Comparison of ENCODE assay signal across 1 cellular context in genomic region chr19:38899447-38900219, GRCh38.
TF ChIP-seq lines count a peak whose summit lies in the region.

A gene with protein sequence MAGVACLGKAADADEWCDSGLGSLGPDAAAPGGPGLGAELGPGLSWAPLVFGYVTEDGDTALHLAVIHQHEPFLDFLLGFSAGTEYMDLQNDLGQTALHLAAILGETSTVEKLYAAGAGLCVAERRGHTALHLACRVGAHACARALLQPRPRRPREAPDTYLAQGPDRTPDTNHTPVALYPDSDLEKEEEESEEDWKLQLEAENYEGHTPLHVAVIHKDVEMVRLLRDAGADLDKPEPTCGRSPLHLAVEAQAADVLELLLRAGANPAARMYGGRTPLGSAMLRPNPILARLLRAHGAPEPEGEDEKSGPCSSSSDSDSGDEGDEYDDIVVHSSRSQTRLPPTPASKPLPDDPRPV (plus strand): TSS chr19:38899969. CDS start chr19:38900033, 64 bp downstream.
TSS of gene SIRT2 (minus strand) at chr19:38899618. CDS start at chr19:38899521, 97 bp downstream.

TF ChIP-seq in K562, 482 proteins besides CTCF, POLR2A, EP300 and RAD21 (continued from another document and continues in another):
- TF ChIP-seq NRF1 (conservative IDR thresholded peaks at IDR 0.05 in 1 of 2, IDR thresholded peaks at IDR 0.05 in 1 of 2) (peak; percentile 72 to 79), THAP7 (CRISPR knock-in tag; IDR thresholded peaks at IDR 0.05) (no peak), MTA3 (IDR thresholded peaks at IDR 0.05; ENCODE audit: borderline replicate concordance) (peak; percentile 98), BRCA1 (IDR thresholded peaks at IDR 0.05) (no peak), BRCA1 (CRISPR knock-in tag; IDR thresholded peaks at IDR 0.05) (no peak), ZNF12 (CRISPR knock-in tag; IDR thresholded peaks at IDR 0.05) (no peak), SRF (CRISPR knock-in tag; IDR thresholded peaks at IDR 0.05) (peak in 1 of 2 experiments; percentile 84; a peak in 2 of 4 replicates), GABPB1 (CRISPR knock-in tag; IDR thresholded peaks at IDR 0.05) (peak; percentile 91), RCOR1 (IDR thresholded peaks at IDR 0.05; ENCODE audit: borderline replicate concordance in 1 of 2, low read depth in 2 of 2, low read length in 2 of 2) (no peak), ZNF121 (CRISPR knock-in tag; conservative IDR thresholded peaks at IDR 0.05) (no peak), CBFB (CRISPR knock-in tag; IDR thresholded peaks at IDR 0.05) (no peak), HOMEZ (CRISPR knock-in tag; IDR thresholded peaks at IDR 0.05) (no peak), ZNF589 (CRISPR knock-in tag; IDR thresholded peaks at IDR 0.05; ENCODE audit: low read depth) (no peak), ZNF512 (tag; IDR thresholded peaks at IDR 0.05) (no peak), MXI1 (IDR thresholded peaks at IDR 0.05; ENCODE audit: low read depth, low read length) (0 out of 2 replicates have a peak, but pooled peaks have one; percentile 22), JUND (IDR thresholded peaks at IDR 0.05; ENCODE audit: borderline replicate concordance, low read depth, low read length) (peak; percentile 57), JUND (tag; IDR thresholded peaks at IDR 0.05; ENCODE audit: borderline replicate concordance, low read depth, low read length) (peak; percentile 14; the same call in 1 of the 3 replicates), CCAR2 (IDR thresholded peaks at IDR 0.05; ENCODE audit: low read depth, low read length) (no peak), MAFF (IDR thresholded peaks at IDR 0.05; ENCODE audit: low read length) (peak; percentile 10; the same call in 1 of the 2 replicates), ZNF717 (CRISPR knock-in tag; IDR thresholded peaks at IDR 0.05) (no peak), TARDBP (IDR thresholded peaks at IDR 0.05) (peak; percentile 98), IFI16 (CRISPR knock-in tag; IDR thresholded peaks at IDR 0.05) (no peak), ZNF124 (CRISPR knock-in tag; IDR thresholded peaks at IDR 0.05) (no peak), FOXK2 (conservative IDR thresholded peaks at IDR 0.05 in 1 of 2, IDR thresholded peaks at IDR 0.05 in 1 of 2; ENCODE audit: low read depth in 2 of 2) (peak; percentile 83 to 86), ZFP1 (CRISPR knock-in tag; IDR thresholded peaks at IDR 0.05) (no peak), HLTF (IDR thresholded peaks at IDR 0.05) (no peak; the same call in 1 of the 2 replicates), SREBF2 (CRISPR knock-in tag; IDR thresholded peaks at IDR 0.05) (no peak), MTF1 (CRISPR knock-in tag; IDR thresholded peaks at IDR 0.05; ENCODE audit: borderline replicate concordance) (no peak), ZBTB43 (CRISPR knock-in tag; IDR thresholded peaks at IDR 0.05) (no peak), CREBBP (IDR thresholded peaks at IDR 0.05; ENCODE audit: low read depth, low read length) (no peak), MCM3 (IDR thresholded peaks at IDR 0.05) (no peak), MED1 (CRISPR knock-in tag; IDR thresholded peaks at IDR 0.05; ENCODE audit: borderline replicate concordance) (no peak), ZNF3 (CRISPR knock-in tag; IDR thresholded peaks at IDR 0.05) (no peak), IRF2 (CRISPR knock-in tag; IDR thresholded peaks at IDR 0.05) (no peak), NCOA1 (IDR thresholded peaks at IDR 0.05; ENCODE audit: low read depth) (peak; percentile 96), KHSRP (IDR thresholded peaks at IDR 0.05) (peak; percentile 86), NR4A1 (CRISPR knock-in tag; IDR thresholded peaks at IDR 0.05) (no peak), NR4A1 (tag; IDR thresholded peaks at IDR 0.05) (no peak), ZNF274 (IDR thresholded peaks at IDR 0.05; ENCODE audit: borderline replicate concordance, low read depth, low read length) (no peak), MAZ (CRISPR knock-in tag; conservative IDR thresholded peaks at IDR 0.05 in 1 of 2, IDR thresholded peaks at IDR 0.05 in 1 of 2) (peak; percentile 50 to 55; a peak in 3 of 4 replicates), TEAD4 (IDR thresholded peaks at IDR 0.05; ENCODE audit: low read length) (no peak), TEAD4 (CRISPR knock-in tag; IDR thresholded peaks at IDR 0.05; ENCODE audit: borderline replicate concordance) (no peak), E2F3 (CRISPR knock-in tag; IDR thresholded peaks at IDR 0.05) (no peak), TAF7 (tag; IDR thresholded peaks at IDR 0.05) (no peak), CHD2 (IDR thresholded peaks at IDR 0.05; ENCODE audit: low read depth, low read length) (peak; percentile 84), ZNF766 (CRISPR knock-in tag; conservative IDR thresholded peaks at IDR 0.05) (peak; percentile 80), DNMT1 (IDR thresholded peaks at IDR 0.05) (no peak), FOXA1 (IDR thresholded peaks at IDR 0.05; ENCODE audit: borderline replicate concordance) (no peak), MTA1 (IDR thresholded peaks at IDR 0.05; ENCODE audit: borderline replicate concordance) (peak; percentile 98), PPARD (CRISPR knock-in tag; IDR thresholded peaks at IDR 0.05) (no peak), NFYB (IDR thresholded peaks at IDR 0.05; ENCODE audit: extremely low read depth, insufficient read length) (peak; percentile 95), CSDE1 (IDR thresholded peaks at IDR 0.05) (peak in 1 of 2 experiments; percentile 77; a peak in 2 of 4 replicates), ZNF224 (CRISPR knock-in tag; IDR thresholded peaks at IDR 0.05) (no peak), EHMT2 (IDR thresholded peaks at IDR 0.05) (no peak), ZNF696 (CRISPR knock-in tag; conservative IDR thresholded peaks at IDR 0.05) (no peak), RBFOX2 (IDR thresholded peaks at IDR 0.05; ENCODE audit: low read depth, low read length) (peak; percentile 89), ETV1 (tag; conservative IDR thresholded peaks at IDR 0.05; ENCODE audit: low read depth) (no peak), KDM4B (IDR thresholded peaks at IDR 0.05; ENCODE audit: borderline replicate concordance in 2 of 2, low read depth in 1 of 2) (no peak; a peak in 1 of 4 replicates), DACH1 (IDR thresholded peaks at IDR 0.05; ENCODE audit: partially characterized antibody) (no peak), POU5F1 (IDR thresholded peaks at IDR 0.05; ENCODE audit: borderline replicate concordance, low read depth, low read length, partially characterized antibody) (peak; percentile 82), SIN3A (IDR thresholded peaks at IDR 0.05; ENCODE audit: borderline replicate concordance in 2 of 2, control insufficient read depth in 1 of 2, low read depth in 2 of 2, low read length in 2 of 2) (peak; percentile 58 to 82; a peak in 3 of 4 replicates), THRAP3 (IDR thresholded peaks at IDR 0.05; ENCODE audit: borderline replicate concordance) (no peak), NCOA4 (IDR thresholded peaks at IDR 0.05; ENCODE audit: partially characterized antibody) (no peak)
- TF ChIP-seq, protein P1, sequence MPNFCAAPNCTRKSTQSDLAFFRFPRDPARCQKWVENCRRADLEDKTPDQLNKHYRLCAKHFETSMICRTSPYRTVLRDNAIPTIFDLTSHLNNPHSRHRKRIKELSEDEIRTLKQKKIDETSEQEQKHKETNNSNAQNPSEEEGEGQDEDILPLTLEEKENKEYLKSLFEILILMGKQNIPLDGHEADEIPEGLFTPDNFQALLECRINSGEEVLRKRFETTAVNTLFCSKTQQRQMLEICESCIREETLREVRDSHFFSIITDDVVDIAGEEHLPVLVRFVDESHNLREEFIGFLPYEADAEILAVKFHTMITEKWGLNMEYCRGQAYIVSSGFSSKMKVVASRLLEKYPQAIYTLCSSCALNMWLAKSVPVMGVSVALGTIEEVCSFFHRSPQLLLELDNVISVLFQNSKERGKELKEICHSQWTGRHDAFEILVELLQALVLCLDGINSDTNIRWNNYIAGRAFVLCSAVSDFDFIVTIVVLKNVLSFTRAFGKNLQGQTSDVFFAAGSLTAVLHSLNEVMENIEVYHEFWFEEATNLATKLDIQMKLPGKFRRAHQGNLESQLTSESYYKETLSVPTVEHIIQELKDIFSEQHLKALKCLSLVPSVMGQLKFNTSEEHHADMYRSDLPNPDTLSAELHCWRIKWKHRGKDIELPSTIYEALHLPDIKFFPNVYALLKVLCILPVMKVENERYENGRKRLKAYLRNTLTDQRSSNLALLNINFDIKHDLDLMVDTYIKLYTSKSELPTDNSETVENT (CRISPR knock-in tag; IDR thresholded peaks at IDR 0.05), result peak; percentile 47; the same call in 1 of the 2 replicates
- TF ChIP-seq, protein P2, sequence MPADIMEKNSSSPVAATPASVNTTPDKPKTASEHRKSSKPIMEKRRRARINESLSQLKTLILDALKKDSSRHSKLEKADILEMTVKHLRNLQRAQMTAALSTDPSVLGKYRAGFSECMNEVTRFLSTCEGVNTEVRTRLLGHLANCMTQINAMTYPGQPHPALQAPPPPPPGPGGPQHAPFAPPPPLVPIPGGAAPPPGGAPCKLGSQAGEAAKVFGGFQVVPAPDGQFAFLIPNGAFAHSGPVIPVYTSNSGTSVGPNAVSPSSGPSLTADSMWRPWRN (IDR thresholded peaks at IDR 0.05; ENCODE audit: low read depth), result no peak
- TF ChIP-seq, protein P3, sequence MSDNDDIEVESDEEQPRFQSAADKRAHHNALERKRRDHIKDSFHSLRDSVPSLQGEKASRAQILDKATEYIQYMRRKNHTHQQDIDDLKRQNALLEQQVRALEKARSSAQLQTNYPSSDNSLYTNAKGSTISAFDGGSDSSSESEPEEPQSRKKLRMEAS (CRISPR knock-in tag; IDR thresholded peaks at IDR 0.05), result peak; percentile 60
- TF ChIP-seq, protein P4, sequence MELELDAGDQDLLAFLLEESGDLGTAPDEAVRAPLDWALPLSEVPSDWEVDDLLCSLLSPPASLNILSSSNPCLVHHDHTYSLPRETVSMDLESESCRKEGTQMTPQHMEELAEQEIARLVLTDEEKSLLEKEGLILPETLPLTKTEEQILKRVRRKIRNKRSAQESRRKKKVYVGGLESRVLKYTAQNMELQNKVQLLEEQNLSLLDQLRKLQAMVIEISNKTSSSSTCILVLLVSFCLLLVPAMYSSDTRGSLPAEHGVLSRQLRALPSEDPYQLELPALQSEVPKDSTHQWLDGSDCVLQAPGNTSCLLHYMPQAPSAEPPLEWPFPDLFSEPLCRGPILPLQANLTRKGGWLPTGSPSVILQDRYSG (tag; conservative IDR thresholded peaks at IDR 0.05; ENCODE audit: low read depth), result peak; percentile 73; the same call in 1 of the 2 replicates
- TF ChIP-seq, protein P5, sequence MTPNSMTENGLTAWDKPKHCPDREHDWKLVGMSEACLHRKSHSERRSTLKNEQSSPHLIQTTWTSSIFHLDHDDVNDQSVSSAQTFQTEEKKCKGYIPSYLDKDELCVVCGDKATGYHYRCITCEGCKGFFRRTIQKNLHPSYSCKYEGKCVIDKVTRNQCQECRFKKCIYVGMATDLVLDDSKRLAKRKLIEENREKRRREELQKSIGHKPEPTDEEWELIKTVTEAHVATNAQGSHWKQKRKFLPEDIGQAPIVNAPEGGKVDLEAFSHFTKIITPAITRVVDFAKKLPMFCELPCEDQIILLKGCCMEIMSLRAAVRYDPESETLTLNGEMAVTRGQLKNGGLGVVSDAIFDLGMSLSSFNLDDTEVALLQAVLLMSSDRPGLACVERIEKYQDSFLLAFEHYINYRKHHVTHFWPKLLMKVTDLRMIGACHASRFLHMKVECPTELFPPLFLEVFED (CRISPR knock-in tag; conservative IDR thresholded peaks at IDR 0.05), result 0 out of 2 replicates have a peak, but pooled peaks have one; percentile 27
